ENCODE assay signal across 1 cellular context in genomic region chr16:70782237-70782636, GRCh38.
TF ChIP-seq lines count a peak whose summit lies in the region.

No MANE protein-coding gene starts in this region.

TF ChIP-seq in IMR-90, 13 proteins besides CTCF, POLR2A, EP300 and RAD21:
- TF ChIP-seq BHLHE40 (IDR thresholded peaks at IDR 0.05; ENCODE audit: low read depth, low read length) = no peak
- no peak for TF ChIP-seq FOS (IDR thresholded peaks at IDR 0.05; ENCODE audit: low read depth, low read length)
- no peak for TF ChIP-seq MAFK (IDR thresholded peaks at IDR 0.05; ENCODE audit: low read depth, low read length)
- no peak for TF ChIP-seq MXI1 (IDR thresholded peaks at IDR 0.05; ENCODE audit: borderline replicate concordance, low read depth, low read length)
- TF ChIP-seq NFE2L2 (IDR thresholded peaks at IDR 0.05; ENCODE audit: low read depth, low read length) = no peak
- no peak for TF ChIP-seq CHD1 (IDR thresholded peaks at IDR 0.05; ENCODE audit: low read depth, low read length)
- no peak for TF ChIP-seq CEBPB (IDR thresholded peaks at IDR 0.05; ENCODE audit: low read depth, low read length)
- TF ChIP-seq SMC3 (IDR thresholded peaks at IDR 0.05; ENCODE audit: low read depth, low read length) = no peak
- TF ChIP-seq RFX5 (IDR thresholded peaks at IDR 0.05; ENCODE audit: low read depth, low read length) = no peak
- TF ChIP-seq ELK1 (IDR thresholded peaks at IDR 0.05; ENCODE audit: borderline replicate concordance, low read depth, low read length) = no peak
- TF ChIP-seq RCOR1 (IDR thresholded peaks at IDR 0.05; ENCODE audit: insufficient replicate concordance, low read length) = no peak
- TF ChIP-seq, protein P1, sequence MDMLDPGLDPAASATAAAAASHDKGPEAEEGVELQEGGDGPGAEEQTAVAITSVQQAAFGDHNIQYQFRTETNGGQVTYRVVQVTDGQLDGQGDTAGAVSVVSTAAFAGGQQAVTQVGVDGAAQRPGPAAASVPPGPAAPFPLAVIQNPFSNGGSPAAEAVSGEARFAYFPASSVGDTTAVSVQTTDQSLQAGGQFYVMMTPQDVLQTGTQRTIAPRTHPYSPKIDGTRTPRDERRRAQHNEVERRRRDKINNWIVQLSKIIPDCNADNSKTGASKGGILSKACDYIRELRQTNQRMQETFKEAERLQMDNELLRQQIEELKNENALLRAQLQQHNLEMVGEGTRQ (IDR thresholded peaks at IDR 0.05; ENCODE audit: low read depth, low read length) = no peak
- TF ChIP-seq MAZ (IDR thresholded peaks at IDR 0.05; ENCODE audit: borderline replicate concordance, low read depth, low read length) = no peak
